In the genomic region with DNA sequence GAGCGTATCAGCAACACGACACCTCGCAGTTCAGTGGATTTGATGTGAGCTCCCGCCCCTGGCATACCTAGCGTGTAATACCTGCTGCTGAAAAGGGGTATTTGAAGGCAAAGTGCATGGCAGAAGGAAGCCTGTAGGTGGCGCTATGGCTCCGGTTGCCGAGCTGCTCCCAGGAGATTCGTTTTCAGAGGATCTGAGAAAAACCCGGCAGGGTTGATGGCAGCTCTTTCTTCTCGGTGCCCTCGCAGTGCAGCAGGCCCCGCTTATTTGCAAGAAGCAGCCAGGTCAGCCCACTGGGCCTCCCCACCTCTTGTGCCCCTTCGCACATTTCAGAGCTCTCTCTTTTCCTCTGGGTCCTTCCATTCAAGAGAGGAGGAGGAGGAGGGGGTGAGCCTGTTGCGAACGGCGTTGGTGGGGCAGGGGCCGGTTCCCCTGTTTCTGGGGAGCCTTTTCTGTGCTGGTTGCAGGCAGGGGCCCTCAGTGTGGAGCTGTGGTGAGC, we compare ENCODE assay signal across 8 cellular contexts.
DNase-seq lines count a peak whose midpoint lies in the region; ATAC-seq, FAIRE-seq and TF ChIP-seq lines count a peak whose summit lies in the region.

No MANE protein-coding gene starts in this region.

- H3K9me3 Mint-ChIP-seq in T-cell (no peaks in the 10 kb centered on the region), astrocyte (ENCODE audit: unreplicated experiment) (peaks cover 10% of the 10 kb centered on the region)

- H3K27me3 ChIP-seq in astrocyte (ENCODE audit: insufficient read depth, low read length) = peaks cover 54% of the 10 kb centered on the region

- H3K27ac Mint-ChIP-seq in T-cell (no peak overlapping the region), astrocyte (ENCODE audit: unreplicated experiment) (no peak overlapping the region)

- H3K4me3 Mint-ChIP-seq in T-cell = peak overlapping the region in 1 of 3 donors; percentile 53
- H3K4me3 Mint-ChIP-seq in astrocyte (ENCODE audit: unreplicated experiment) = no peak overlapping the region

- H3K4me1 Mint-ChIP-seq in T-cell = peaks cover 26 to 34% (median 29%) of the 10 kb centered on the region in 3 donors
- no peaks in the 10 kb centered on the region for H3K4me1 Mint-ChIP-seq in astrocyte (ENCODE audit: low read depth, unreplicated experiment)

- no peaks in the 10 kb centered on the region for H3K4me1 ChIP-seq in astrocyte (ENCODE audit: insufficient read depth, low read length)

- ATAC-seq in T-cell (replicated peaks in 1 of 4) (peak; percentile 45 to 62 (median 57)), GM19328 (IDR thresholded peaks at IDR 0.05; ENCODE audit: unreplicated experiment) (no peak)

- CTCF ChIA-PET in T-cell (lab: Charles Lee) = interaction anchor here (0.6 to 2.6 kb wide), 14 partner anchors 10 to 400 kb away, joined by 3 to 12 read pairs (median 4); no protein-coding TSS in a partner anchor

- H3K27me3 Mint-ChIP-seq in T-cell (peaks cover 27 to 29% of the 10 kb centered on the region in 2 donors), astrocyte (ENCODE audit: low read depth, unreplicated experiment) (peaks cover 99% of the 10 kb centered on the region)

- no peaks in the 10 kb centered on the region for H3K36me3 ChIP-seq in astrocyte (ENCODE audit: insufficient read depth, low read length)

- no peaks in the 10 kb centered on the region for H4K20me1 ChIP-seq in astrocyte (ENCODE audit: insufficient read depth, low read length)

- peak overlapping the region; percentile 64 for H2AFZ ChIP-seq in astrocyte (ENCODE audit: low read depth, low read length)

- H3K79me2 ChIP-seq in astrocyte (ENCODE audit: insufficient read depth, low read length) = no peaks in the 10 kb centered on the region

- no peak overlapping the region for H3K9ac ChIP-seq in astrocyte (ENCODE audit: low read length)

- H3K36me3 Mint-ChIP-seq in T-cell (no peaks in the 10 kb centered on the region), astrocyte (ENCODE audit: low read depth, unreplicated experiment) (peaks cover 3% of the 10 kb centered on the region)

- no peak overlapping the region for H3K4me3 ChIP-seq in astrocyte (ENCODE audit: insufficient read depth, low read depth, low read length)
- peak overlapping the region; percentile 10 for H3K4me3 ChIP-seq in skeletal muscle cell (ENCODE audit: low read depth, low read length)

- H3K4me2 ChIP-seq in astrocyte (ENCODE audit: low read length) = peak overlapping the region; percentile 76

- H3K9me3 ChIP-seq in astrocyte (ENCODE audit: insufficient read depth, low read depth, low read length) = no peaks in the 10 kb centered on the region

- POLR2A ChIA-PET in T-cell (lab: Charles Lee) = no interaction called here

- peak; percentile 79 for DNase-seq in AG08396 (ENCODE audit: low spot score)
- DNase-seq in GM19239 (ENCODE audit: insufficient read length, low spot score) = peak; percentile 48
- peak; percentile 71 for DNase-seq in NCI-H1436 treated with DMSO at 0.1 percent for 48 hours (lab: John Stamatoyannopoulos, UW)
- peak in 32 of 34 experiments; percentile 19 to 67 (median 43) for DNase-seq in T-cell
- peak; percentile 8 for DNase-seq in astrocyte (ENCODE audit: low read depth)
- DNase-seq in iPS DF 4.7 (ENCODE audit: extremely low read depth, low spot score) = peak; percentile 87
- DNase-seq in skeletal muscle cell (ENCODE audit: low read depth) = peak; percentile 6

- TF ChIP-seq CTCF in astrocyte (IDR thresholded peaks at IDR 0.05; ENCODE audit: insufficient read depth, low read depth, low read length) = peak; percentile 94

- FAIRE-seq in GM19239 (lab: Jason Lieb, UNC) (peak; percentile 87), astrocyte (lab: Jason Lieb, UNC) (no peak)

- H3K27ac ChIP-seq in astrocyte (ENCODE audit: low read depth, low read length) = no peak overlapping the region

Comparison
In these comparisons a context has a peak if more than half of its experiments do, and no peak if none do; other contexts are left out.
1. DNase-seq: peak in every context shown above with its lines; median percentile 87 in iPS DF 4.7; 79 in AG08396; 71 in NCI-H1436 treated with DMSO at 0.1 percent for 48 hours; 48 in GM19239; 43 in T-cell; 8 in astrocyte; 6 in skeletal muscle cell.